24 cellular contexts compared by ENCODE assay signal in genomic region chr7:134443396-134444070, GRCh38. TPM values are rescaled to one million over a fixed set of nuclear protein-coding genes. Genes with fewer than 3 reads are reported as not detected.
A peak's percentile ranks its signal among the peaks of the same experiment; 100 is the strongest.
DNase-seq lines count a peak whose midpoint lies in the region; ATAC-seq and TF ChIP-seq lines count a peak whose summit lies in the region.
"Had no signal": no experiment of that assay in that cellular context is flagged by ENCODE, and none has a peak within 500 bp of the region (broad histone marks: within the 10 kb centered on the region; RNA-seq: fewer than 3 reads in every experiment).

No MANE protein-coding gene starts in this region.

- no peaks in the 10 kb centered on the region for H3K4me1 Mint-ChIP-seq in activated CD8-positive, alpha-beta T cell treated with anti-CD3 and anti-CD28 coated beads, Interleukin-2, amount 10 ng/mL, durations not matched to agents 7 days and 5 days (ENCODE audit: low read depth)
- no peaks in the 10 kb centered on the region for H3K4me1 Mint-ChIP-seq in activated CD8-positive, alpha-beta T cell treated with anti-CD3 and anti-CD28 coated beads for 36 hours (ENCODE audit: low read depth)
- H3K4me1 Mint-ChIP-seq in HFFc6 (ENCODE audit: low read depth) = peaks cover 14% of the 10 kb centered on the region
- H3K4me1 Mint-ChIP-seq: activated naive CD8-positive, alpha-beta T cell treated with anti-CD3 and anti-CD28 coated beads for 36 hours; naive B cell; stimulated activated naive CD8-positive, alpha-beta T cell treated with anti-CD3 and anti-CD28 coated beads, Interleukin-15, amount 100 ng/mL, for 72 hours had no signal

- no peaks in the 10 kb centered on the region for H3K27me3 ChIP-seq in breast epithelium
- H3K27me3 ChIP-seq: brain microvascular endothelial cell, pancreas had no signal

- DNase-seq in activated CD8-positive, alpha-beta T cell treated with anti-CD3 and anti-CD28 coated beads, Interleukin-2, amount 10 ng/mL, durations not matched to agents 7 days and 5 days = no peak
- DNase-seq in activated CD8-positive, alpha-beta T cell treated with anti-CD3 and anti-CD28 coated beads for 36 hours = no peak
- DNase-seq in breast epithelium (ENCODE audit: low spot score in 2 of 2) (no peak), left ventricle myocardium superior (no peak), substantia nigra (lab: John Stamatoyannopoulos, UW) (no peak), HFFc6 (no peak), cerebellar cortex (ENCODE audit: low spot score) (no peak)
- DNase-seq: 8988T; activated CD4-positive, alpha-beta memory T cell treated with anti-CD3 and anti-CD28 coated beads for 36 hours; activated naive CD8-positive, alpha-beta T cell treated with anti-CD3 and anti-CD28 coated beads for 36 hours; activated T-cell treated with anti-CD3 and anti-CD28 coated beads, Interleukin-2, amount 50 U/mL, for 48 hours; brain microvascular endothelial cell; Calu3; GOT3; naive B cell; NCI-H1105 treated with DMSO at 0.1 percent for 48 hours; NCI-H2107; NCI-H526; pancreas; stimulated activated CD4-positive, alpha-beta T cell treated with anti-CD3 and anti-CD28 coated beads, Interleukin-1b, Interleukin-23, amount 100 ng/mL, for 48 hours; stimulated activated naive CD8-positive, alpha-beta T cell treated with anti-CD3 and anti-CD28 coated beads, Interleukin-15, amount 100 ng/mL, for 72 hours; T-helper 1 cell had no signal

- H3K27me3 Mint-ChIP-seq in activated CD8-positive, alpha-beta T cell treated with anti-CD3 and anti-CD28 coated beads, Interleukin-2, amount 10 ng/mL, durations not matched to agents 7 days and 5 days (ENCODE audit: low read depth) = no peaks in the 10 kb centered on the region
- no peaks in the 10 kb centered on the region for H3K27me3 Mint-ChIP-seq in activated CD8-positive, alpha-beta T cell treated with anti-CD3 and anti-CD28 coated beads for 36 hours
- peaks cover 2% of the 10 kb centered on the region; the same call in 1 of the 2 replicates for H3K27me3 Mint-ChIP-seq in HFFc6 (ENCODE audit: insufficient read depth)
- H3K27me3 Mint-ChIP-seq: activated CD4-positive, alpha-beta memory T cell treated with anti-CD3 and anti-CD28 coated beads for 36 hours; activated naive CD8-positive, alpha-beta T cell treated with anti-CD3 and anti-CD28 coated beads for 36 hours; naive B cell; stimulated activated naive CD8-positive, alpha-beta T cell treated with anti-CD3 and anti-CD28 coated beads, Interleukin-15, amount 100 ng/mL, for 72 hours had no signal

- no peak overlapping the region for H3K4me3 ChIP-seq in breast epithelium
- H3K4me3 ChIP-seq: lung, pancreas had no signal

- no peaks in the 10 kb centered on the region for H3K4me1 ChIP-seq in breast epithelium
- H3K4me1 ChIP-seq: pancreas had no signal

- peaks cover 55% of the 10 kb centered on the region for H3K36me3 Mint-ChIP-seq in activated CD8-positive, alpha-beta T cell treated with anti-CD3 and anti-CD28 coated beads, Interleukin-2, amount 10 ng/mL, durations not matched to agents 7 days and 5 days (ENCODE audit: low read depth)
- peaks cover 74% of the 10 kb centered on the region for H3K36me3 Mint-ChIP-seq in activated CD8-positive, alpha-beta T cell treated with anti-CD3 and anti-CD28 coated beads for 36 hours (ENCODE audit: low read depth)
- H3K36me3 Mint-ChIP-seq in HFFc6 (ENCODE audit: low read depth) = peaks cover 70% of the 10 kb centered on the region

- H3K27ac Mint-ChIP-seq in activated CD8-positive, alpha-beta T cell treated with anti-CD3 and anti-CD28 coated beads, Interleukin-2, amount 10 ng/mL, durations not matched to agents 7 days and 5 days = peak overlapping the region; percentile 6
- H3K27ac Mint-ChIP-seq in activated CD8-positive, alpha-beta T cell treated with anti-CD3 and anti-CD28 coated beads for 36 hours = no peak overlapping the region
- no peak overlapping the region for H3K27ac Mint-ChIP-seq in HFFc6
- H3K27ac Mint-ChIP-seq: activated CD4-positive, alpha-beta memory T cell treated with anti-CD3 and anti-CD28 coated beads for 36 hours; activated naive CD8-positive, alpha-beta T cell treated with anti-CD3 and anti-CD28 coated beads for 36 hours had no signal

- H3K36me3 ChIP-seq in breast epithelium = peaks cover 10% of the 10 kb centered on the region

- CTCF ChIA-PET in activated CD8-positive, alpha-beta T cell treated with anti-CD3 and anti-CD28 coated beads, Interleukin-2, amount 10 ng/mL, durations not matched to agents 7 days and 5 days (lab: Charles Lee) = interaction anchor here (1.0 to 1.5 kb wide), 2 partner anchors 10 to 11 kb away, joined by 3 to 4 read pairs; no protein-coding TSS in a partner anchor
- CTCF ChIA-PET in activated CD8-positive, alpha-beta T cell treated with anti-CD3 and anti-CD28 coated beads for 36 hours (lab: Charles Lee) = interaction anchor here (1.1 to 1.6 kb wide), 4 partner anchors 16 to 103 kb away, joined by 3 to 4 read pairs (median 3); partner anchors contain the start of gene AKR1B1

- intact Hi-C loops in activated CD8-positive, alpha-beta T cell treated with anti-CD3 and anti-CD28 coated beads for 36 hours (cut with micrococcal nuclease) = no loop called here
- intact Hi-C loops in breast epithelium (cut with DNase I; ENCODE audit: low total_unique reads) (no loop called here), left ventricle myocardium superior (cut with micrococcal nuclease) (no loop called here)

- ATAC-seq in activated CD8-positive, alpha-beta T cell treated with anti-CD3 and anti-CD28 coated beads, Interleukin-2, amount 10 ng/mL, durations not matched to agents 7 days and 5 days = no peak
- no peak for ATAC-seq in activated CD8-positive, alpha-beta T cell treated with anti-CD3 and anti-CD28 coated beads for 36 hours
- ATAC-seq in left ventricle myocardium superior = peak; percentile 42
- ATAC-seq in HG03571 (IDR thresholded peaks at IDR 0.05; ENCODE audit: unreplicated experiment) = no peak
- ATAC-seq: stimulated activated naive CD8-positive, alpha-beta T cell treated with anti-CD3 and anti-CD28 coated beads, Interleukin-15, amount 100 ng/mL, for 72 hours had no signal

- no peak for TF ChIP-seq POLR2A in breast epithelium (IDR thresholded peaks at IDR 0.05)

- H3K9me3 ChIP-seq in breast epithelium = no peaks in the 10 kb centered on the region
- H3K9me3 ChIP-seq: pancreas had no signal

- no peak overlapping the region for H3K4me3 Mint-ChIP-seq in activated CD8-positive, alpha-beta T cell treated with anti-CD3 and anti-CD28 coated beads, Interleukin-2, amount 10 ng/mL, durations not matched to agents 7 days and 5 days
- H3K4me3 Mint-ChIP-seq in activated CD8-positive, alpha-beta T cell treated with anti-CD3 and anti-CD28 coated beads for 36 hours = no peak overlapping the region
- H3K4me3 Mint-ChIP-seq in HFFc6 = no peak overlapping the region
- H3K4me3 Mint-ChIP-seq: activated CD4-positive, alpha-beta memory T cell treated with anti-CD3 and anti-CD28 coated beads for 36 hours; activated naive CD8-positive, alpha-beta T cell treated with anti-CD3 and anti-CD28 coated beads for 36 hours; naive B cell; stimulated activated naive CD8-positive, alpha-beta T cell treated with anti-CD3 and anti-CD28 coated beads, Interleukin-15, amount 100 ng/mL, for 72 hours had no signal

- H3K27ac ChIP-seq in breast epithelium (peak overlapping the region; percentile 14 to 69), substantia nigra (ENCODE audit: low read depth, low read length, poor library complexity, severe bottlenecking) (peak overlapping the region; percentile 66)
- H3K27ac ChIP-seq: brain microvascular endothelial cell, pancreas had no signal

- POLR2A ChIA-PET in activated CD8-positive, alpha-beta T cell treated with anti-CD3 and anti-CD28 coated beads, Interleukin-2, amount 10 ng/mL, durations not matched to agents 7 days and 5 days (lab: Charles Lee) = interaction anchor here (0.8 kb wide), 1 partner anchor 15 kb away, joined by 3 read pairs; no protein-coding TSS in a partner anchor
- POLR2A ChIA-PET in activated CD8-positive, alpha-beta T cell treated with anti-CD3 and anti-CD28 coated beads for 36 hours (lab: Charles Lee) = no interaction called here

- no peaks in the 10 kb centered on the region for H3K9me3 Mint-ChIP-seq in activated CD8-positive, alpha-beta T cell treated with anti-CD3 and anti-CD28 coated beads, Interleukin-2, amount 10 ng/mL, durations not matched to agents 7 days and 5 days (ENCODE audit: insufficient read depth)
- H3K9me3 Mint-ChIP-seq in activated CD8-positive, alpha-beta T cell treated with anti-CD3 and anti-CD28 coated beads for 36 hours = peaks cover 3% of the 10 kb centered on the region
- H3K9me3 Mint-ChIP-seq in HFFc6 = peaks cover 8% of the 10 kb centered on the region; the same call in 1 of the 2 replicates

- TF ChIP-seq CTCF in activated CD8-positive, alpha-beta T cell treated with anti-CD3 and anti-CD28 coated beads for 36 hours (IDR thresholded peaks at IDR 0.05) = no peak
- TF ChIP-seq CTCF in breast epithelium (IDR thresholded peaks at IDR 0.05) (no peak), HFFc6 (IDR thresholded peaks at IDR 0.05) (no peak)

RNA-seq across cellular contexts. Expression of gene AKR1B1, which starts 15.4 kb away (rescaled TPM):
- 100 to 1,000 TPM in 1 of 2 experiments, 10 to 100 TPM in 1; 99.8 to 101 TPM for total RNA-seq in activated CD8-positive, alpha-beta T cell treated with anti-CD3 and anti-CD28 coated beads, Interleukin-2, amount 10 ng/mL, durations not matched to agents 7 days and 5 days
- total RNA-seq in activated CD8-positive, alpha-beta T cell treated with anti-CD3 and anti-CD28 coated beads for 36 hours = 100 to 1,000 TPM; 106 to 108 TPM
- total RNA-seq in breast epithelium (100 to 1,000 TPM in 1 of 3 donors, 10 to 100 TPM in 2; 55.0 to 200 (median 57.4) TPM), left ventricle myocardium superior (230 TPM)
- 100 to 1,000 TPM; 208 to 232 (median 223) TPM for total RNA-seq in HFFc6 (2021; fragmentation: NEBNext Ultra II Directional; extraction: Animal tissue kit (Norgen Biotek cat#: 25700))
